In the genomic region with DNA sequence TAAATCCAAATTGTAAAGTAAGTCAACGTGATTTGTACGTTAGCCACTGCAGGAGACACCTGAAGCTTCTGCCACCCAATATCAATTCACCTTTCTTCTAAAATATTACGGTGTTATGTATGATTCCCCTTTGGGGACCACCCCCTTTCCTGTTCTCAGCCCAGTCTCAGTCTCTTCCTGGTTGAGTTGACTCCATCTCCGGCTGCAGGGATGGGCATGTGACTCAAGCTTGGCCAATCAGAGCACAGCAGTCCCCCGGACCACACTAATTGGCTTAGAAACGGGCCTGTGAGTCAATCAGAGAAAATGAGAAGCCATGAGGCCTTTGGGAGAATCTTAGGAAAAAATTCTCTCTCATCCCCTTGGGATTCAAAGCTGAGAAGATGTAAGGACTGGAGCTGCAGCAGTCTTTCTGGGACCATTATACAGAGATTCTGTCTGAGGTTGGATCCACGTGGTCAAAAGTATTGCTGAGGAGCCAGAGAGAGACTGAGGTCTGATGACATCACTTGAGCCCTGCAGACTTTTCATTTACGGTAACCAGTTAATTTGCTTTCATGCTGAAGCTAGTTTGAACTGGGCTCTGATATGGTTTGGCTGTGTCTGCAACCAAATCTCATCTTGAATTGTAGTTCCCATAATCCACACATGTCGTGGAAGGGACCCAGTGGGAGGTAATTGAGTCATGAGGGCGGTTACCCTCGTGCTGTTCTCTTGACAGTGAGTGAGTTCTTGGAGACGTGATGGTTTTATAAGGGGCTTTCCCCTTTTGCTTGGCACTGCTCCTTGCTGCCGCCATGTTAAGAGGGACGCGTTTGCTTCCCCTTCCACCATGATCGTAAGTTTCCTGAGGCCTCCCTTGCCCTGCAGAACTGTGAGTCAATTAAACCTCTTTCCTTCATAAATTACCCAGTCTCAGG, we compare ENCODE assay signal across 19 cellular contexts. TPM values are rescaled to one million over a fixed set of nuclear protein-coding genes. Genes with fewer than 3 reads are reported as not detected.
A peak's percentile ranks its signal among the peaks of the same experiment; 100 is the strongest.
DNase-seq lines count a peak whose midpoint lies in the region; ATAC-seq, FAIRE-seq and TF ChIP-seq lines count a peak whose summit lies in the region.
"Had no signal": no experiment of that assay in that cellular context is flagged by ENCODE, and none has a peak within 500 bp of the region (broad histone marks: within the 10 kb centered on the region; RNA-seq: fewer than 3 reads in every experiment).

No MANE protein-coding gene starts in this region.

- POLR2A ChIA-PET in HEK293T (lab: Yijun Ruan, JAX) = no interaction called here

- CTCF ChIA-PET in HEK293T (lab: Yijun Ruan, JAX) = no interaction called here

- H3K9me3 ChIP-seq in right cardiac atrium (ENCODE audit: control insufficient read depth, low read length) = no peaks in the 10 kb centered on the region
- H3K9me3 ChIP-seq: gastroesophageal sphincter, suprapubic skin had no signal

- intact Hi-C loops in right cardiac atrium (cut with DNase I) = no loop called here

- FAIRE-seq in GM12891 (lab: Jason Lieb, UNC) = no peak
- FAIRE-seq: astrocyte, TTC549 had no signal

- no peaks in the 10 kb centered on the region for H3K27me3 ChIP-seq in right cardiac atrium (ENCODE audit: control insufficient read depth, insufficient read depth)
- H3K27me3 ChIP-seq: gastroesophageal sphincter, suprapubic skin had no signal

- no peak for TF ChIP-seq POLR2A in GM12891 (IDR thresholded peaks at IDR 0.05; ENCODE audit: low read depth, low read length)

- H3K4me1 ChIP-seq in right cardiac atrium (ENCODE audit: control insufficient read depth, insufficient read depth, low read length) = no peaks in the 10 kb centered on the region
- H3K4me1 ChIP-seq: gastroesophageal sphincter, parathyroid adenoma, suprapubic skin had no signal

- ATAC-seq in HG03097 (IDR thresholded peaks at IDR 0.05; ENCODE audit: low FRiP score, unreplicated experiment) (no peak), right cardiac atrium (no peak)
- ATAC-seq: gastroesophageal sphincter had no signal

- DNase-seq in CD1c-positive myeloid dendritic cell (ENCODE audit: extremely low spot score) (peak; percentile 81), HEK293T (ENCODE audit: extremely low spot score) (peak; percentile 40), SK-N-DZ (ENCODE audit: low spot score) (peak; percentile 68), iPS-NIHi11 (ENCODE audit: low spot score) (peak; percentile 62), GM12891 (ENCODE audit: insufficient read length, low spot score) (no peak), right cardiac atrium (no peak), activated gamma-delta T cell treated with Interleukin-2 at 50 U/mL for 16 hours (no peak)
- DNase-seq: activated CD4-positive, alpha-beta T cell treated with anti-CD3 and anti-CD28 coated beads, Interleukin-2, amount 10 ng/mL, durations not matched to agents 7 days and 5 days; activated naive CD4-positive, alpha-beta T cell treated with Interleukin-2 at 50 U/mL for 16 hours; NCI-H1105; NCI-H526; PC-9 had no signal

- H3K4me3 ChIP-seq in right cardiac atrium (ENCODE audit: low read length) = no peak overlapping the region
- H3K4me3 ChIP-seq: gastroesophageal sphincter, PC-9, skin epidermis, suprapubic skin had no signal

- no peak overlapping the region for H3K27ac ChIP-seq in right cardiac atrium (ENCODE audit: low read length)
- H3K27ac ChIP-seq: gastroesophageal sphincter, parathyroid adenoma, PC-9, skin epidermis, suprapubic skin had no signal

- 80% methylated on average over 16 of the region's 16 CpGs for WGBS in right cardiac atrium

TF ChIP-seq in HEK293T, 16 proteins besides CTCF, POLR2A, EP300 and RAD21:
- no peak for TF ChIP-seq HDGF (IDR thresholded peaks at IDR 0.05; ENCODE audit: borderline replicate concordance)
- TF ChIP-seq L3MBTL2 (conservative IDR thresholded peaks at IDR 0.05) = peak; percentile 84
- no peak for TF ChIP-seq CTBP1 (IDR thresholded peaks at IDR 0.05; ENCODE audit: borderline replicate concordance)

TF ChIP-seq in GM12891, 5 proteins besides CTCF, POLR2A, EP300 and RAD21:
- no peak for TF ChIP-seq TAF1 (IDR thresholded peaks at IDR 0.05; ENCODE audit: low read depth, low read length)
- TF ChIP-seq POLR2AphosphoS5 (IDR thresholded peaks at IDR 0.05; ENCODE audit: low read depth, low read length) = no peak
- TF ChIP-seq SPI1 (IDR thresholded peaks at IDR 0.05; ENCODE audit: low read depth, low read length) = no peak
- no peak for TF ChIP-seq POU2F2 (IDR thresholded peaks at IDR 0.05; ENCODE audit: low read depth, low read length)
- TF ChIP-seq PAX5 (IDR thresholded peaks at IDR 0.05; ENCODE audit: insufficient read depth, low read length, severe bottlenecking) = no peak

RNA-seq across cellular contexts. Expression of a gene that starts 10.5 kb away (rescaled TPM):
- polyA plus RNA-seq in SK-N-DZ (2014; cell fraction: cytosol; rRNA removed) = 1.2 and 1.6 TPM in 2 replicates
- polyA plus RNA-seq in SK-N-DZ (2014; cell fraction: nucleus; rRNA removed) = 0.62 and 9.1 TPM in 2 replicates
- polyA plus RNA-seq in GM12891 (2012; ENCODE audit: low read depth, missing spikeins) = 0.15 TPM
- total RNA-seq in right cardiac atrium = 1 to 10 TPM in 1 of 4 donors, under 1 TPM in 2, not detected in 1; 0.06 to 1.0 (median 0.09) TPM
- 0.25 TPM for polyA plus RNA-seq in right cardiac atrium
- total RNA-seq: activated CD4-positive, alpha-beta T cell treated with anti-CD3 and anti-CD28 coated beads, Interleukin-2, amount 10 ng/mL, durations not matched to agents 7 days and 5 days had no signal

Comparison
In these comparisons a context has a peak if more than half of its experiments do, and no peak if none do; other contexts are left out.
1. DNase-seq: peak in CD1c-positive myeloid dendritic cell (single experiment), HEK293T (single experiment), SK-N-DZ (single experiment) and iPS-NIHi11 (single experiment); none in GM12891 (single experiment), right cardiac atrium (0 of 3) and activated gamma-delta T cell treated with Interleukin-2 at 50 U/mL for 16 hours (single experiment).